Comparison of ENCODE assay signal across 10 cellular contexts in genomic region chr1:6209661-6210605, GRCh38. TPM values are rescaled to one million over a fixed set of nuclear protein-coding genes. Genes with fewer than 3 reads are reported as not detected.
DNase-seq lines count a peak whose midpoint lies in the region; ATAC-seq and TF ChIP-seq lines count a peak whose summit lies in the region.
"Had no signal": no experiment of that assay in that cellular context is flagged by ENCODE, and none has a peak within 500 bp of the region (broad histone marks: within the 10 kb centered on the region; RNA-seq: fewer than 3 reads in every experiment).

No MANE protein-coding gene starts in this region.

- no peaks in the 10 kb centered on the region for H3K27me3 Mint-ChIP-seq in T-helper 1 cell treated with Interleukin-12 subunit alpha and Interleukin-12 subunit beta and Interleukin-4 antibody, amounts not matched to agents 30 μg/mL and 1 μg/mL, for 36 hours (ENCODE audit: low read depth)

- peak overlapping the region; percentile 42 for H3K9ac ChIP-seq in NT2/D1 (ENCODE audit: insufficient read length, low read depth)
- no peak overlapping the region for H3K9ac ChIP-seq in duodenal mucosa (ENCODE audit: low read depth in 1 of 2, low read length in 2 of 2)

- H3K4me1 ChIP-seq in NT2/D1 (ENCODE audit: insufficient read depth, insufficient read length) (peaks cover 5% of the 10 kb centered on the region), duodenal mucosa (ENCODE audit: control insufficient read depth in 1 of 2, insufficient read depth in 2 of 2, low read length in 2 of 2) (peaks cover 0 to 16% of the 10 kb centered on the region in 2 donors), vagina (peaks cover 46% of the 10 kb centered on the region)

- ATAC-seq in HG03571 (IDR thresholded peaks at IDR 0.05; ENCODE audit: unreplicated experiment) (no peak), HG02759 (IDR thresholded peaks at IDR 0.05; ENCODE audit: unreplicated experiment) (no peak)

- H3K27me3 ChIP-seq in NT2/D1 (ENCODE audit: insufficient read depth, insufficient read length) (peaks cover 5% of the 10 kb centered on the region), duodenal mucosa (ENCODE audit: control insufficient read depth in 1 of 2, insufficient read depth in 2 of 2, low read length in 2 of 2) (peaks cover 0 to 8% of the 10 kb centered on the region in 2 donors), vagina (no peaks in the 10 kb centered on the region)

- peaks cover 12% of the 10 kb centered on the region for H3K4me1 Mint-ChIP-seq in T-helper 1 cell treated with Interleukin-12 subunit alpha and Interleukin-12 subunit beta and Interleukin-4 antibody, amounts not matched to agents 30 μg/mL and 1 μg/mL, for 36 hours (ENCODE audit: low read depth)

- TF ChIP-seq CTCF in vagina (IDR thresholded peaks at IDR 0.05): no peak

- intact Hi-C loops in vagina (cut with DNase I): no loop called here

- H3K27ac Mint-ChIP-seq in T-helper 1 cell treated with Interleukin-12 subunit alpha and Interleukin-12 subunit beta and Interleukin-4 antibody, amounts not matched to agents 30 μg/mL and 1 μg/mL, for 36 hours: no peak overlapping the region

- no peaks in the 10 kb centered on the region for H3K9me3 Mint-ChIP-seq in T-helper 1 cell treated with Interleukin-12 subunit alpha and Interleukin-12 subunit beta and Interleukin-4 antibody, amounts not matched to agents 30 μg/mL and 1 μg/mL, for 36 hours

- H3K4me3 ChIP-seq in NT2/D1 (ENCODE audit: insufficient read length, low read depth) (peak overlapping the region; percentile 30), duodenal mucosa (ENCODE audit: low read depth in 1 of 2, low read length in 2 of 2) (peak overlapping the region; percentile 55 to 58), skeletal muscle cell (ENCODE audit: low read depth, low read length) (peak overlapping the region; percentile 50), vagina (no peak overlapping the region)

- H3K36me3 ChIP-seq in NT2/D1 (ENCODE audit: insufficient read depth, insufficient read length, low read length) (no peaks in the 10 kb centered on the region), duodenal mucosa (ENCODE audit: control insufficient read depth in 1 of 2, insufficient read depth in 2 of 2, low read length in 2 of 2) (peaks cover 0 to 5% of the 10 kb centered on the region in 2 donors), vagina (no peaks in the 10 kb centered on the region)

- peaks cover 26% of the 10 kb centered on the region for H3K36me3 Mint-ChIP-seq in T-helper 1 cell treated with Interleukin-12 subunit alpha and Interleukin-12 subunit beta and Interleukin-4 antibody, amounts not matched to agents 30 μg/mL and 1 μg/mL, for 36 hours (ENCODE audit: low read depth)

- DNase-seq in T-helper 1 cell: no peak
- no peak for DNase-seq in NT2/D1 (ENCODE audit: low read depth, low spot score)
- no peak for DNase-seq in skeletal muscle cell (ENCODE audit: low read depth)
- DNase-seq in vagina (ENCODE audit: extremely low spot score in 2 of 2): no peak

- H3K27ac ChIP-seq in duodenal mucosa (ENCODE audit: low read depth, low read length) (no peak overlapping the region), vagina (no peak overlapping the region)

- H3K4me3 Mint-ChIP-seq in T-helper 1 cell treated with Interleukin-12 subunit alpha and Interleukin-12 subunit beta and Interleukin-4 antibody, amounts not matched to agents 30 μg/mL and 1 μg/mL, for 36 hours: peak overlapping the region; percentile 0

- TF ChIP-seq POLR2A in vagina (IDR thresholded peaks at IDR 0.05): no peak

- H3K9me3 ChIP-seq in NT2/D1 (ENCODE audit: insufficient read depth, low read length) (no peaks in the 10 kb centered on the region), duodenal mucosa (ENCODE audit: control insufficient read depth in 1 of 2, low read length in 2 of 2) (no peaks in the 10 kb centered on the region), vagina (no peaks in the 10 kb centered on the region)

RNA-seq across cellular contexts. Expression of gene RNF207, which starts 4.0 kb away (rescaled TPM):
- 19.4 TPM for total RNA-seq in vagina

RNA-seq across cellular contexts. Expression of gene RPL22, which starts 10.5 kb away (rescaled TPM):
- 154 TPM for total RNA-seq in vagina

RNA-seq across cellular contexts. Expression of gene ICMT, which starts 25.8 kb away (rescaled TPM):
- total RNA-seq in vagina: 43.2 TPM

RNA-seq across cellular contexts. Expression of gene CHD5, which starts 29.8 kb away (rescaled TPM):
- 2.0 TPM for total RNA-seq in vagina

RNA-seq across cellular contexts. Expression of gene HES3, which starts 34.0 kb away (rescaled TPM):
- not detected for total RNA-seq in vagina
- total RNA-seq: activated CD8-positive, alpha-beta memory T cell treated with anti-CD3 and anti-CD28 coated beads for 36 hours; Daoy had no signal

Comparison
In these comparisons a context has a peak if more than half of its experiments do, and no peak if none do; other contexts are left out.
1. H3K4me3 ChIP-seq: peak in NT2/D1 (single experiment), duodenal mucosa (2 of 2) and skeletal muscle cell (single experiment); none in vagina (0 of 2).